ENCODE assay signal across 15 cellular contexts in genomic region chr14:95712398-95712797, GRCh38. TPM values are rescaled to one million over a fixed set of nuclear protein-coding genes. Genes with fewer than 3 reads are reported as not detected.
"Had no signal": no experiment of that assay in that cellular context is flagged by ENCODE, and none has a peak within 500 bp of the region (broad histone marks: within the 10 kb centered on the region; RNA-seq: fewer than 3 reads in every experiment).

No MANE protein-coding gene starts in this region.

- H3K4me3 ChIP-seq: breast epithelium, dorsolateral prefrontal cortex, tibial nerve had no signal

- H3K36me3 ChIP-seq: breast epithelium, tibial nerve had no signal

- H3K27ac ChIP-seq: breast epithelium, dorsolateral prefrontal cortex, tibial nerve had no signal

- H3K4me1 ChIP-seq: breast epithelium, tibial nerve had no signal

- H3K9me3 ChIP-seq: breast epithelium had no signal

- DNase-seq: activated CD4-positive, alpha-beta memory T cell treated with anti-CD3 and anti-CD28 coated beads for 36 hours; activated gamma-delta T cell treated with Interleukin-2 at 50 U/mL for 16 hours; activated naive CD8-positive, alpha-beta T cell treated with anti-CD3 and anti-CD28 coated beads, Interleukin-2, amount 10 ng/mL, durations not matched to agents 7 days and 5 days; activated T-cell treated with anti-CD3 and anti-CD28 coated beads, Interleukin-2, amount 50 U/mL, for 72 hours; aorta; dorsolateral prefrontal cortex; hippocampal formation; kidney glomerular epithelial cell; retina; stimulated activated CD4-positive, alpha-beta T cell treated with anti-CD3 and anti-CD28 coated beads, Interleukin-15, amount 100 ng/mL, for 24 hours; stimulated activated CD4-positive, alpha-beta T cell treated with anti-CD3 and anti-CD28 coated beads, Interleukin-4, amount 100 ng/mL, for 24 hours had no signal

RNA-seq across cellular contexts. Expression of gene TCL1A, which starts 1.5 kb away (rescaled TPM):
- total RNA-seq: activated CD4-positive, alpha-beta memory T cell treated with anti-CD3 and anti-CD28 coated beads for 36 hours; aorta; breast epithelium; glomerular endothelial cell; myocyte; tibial nerve had no signal

RNA-seq across cellular contexts. Expression of gene TCL1B, which starts 26.2 kb away (rescaled TPM):
- total RNA-seq: activated CD4-positive, alpha-beta memory T cell treated with anti-CD3 and anti-CD28 coated beads for 36 hours; activated naive CD8-positive, alpha-beta T cell treated with anti-CD3 and anti-CD28 coated beads, Interleukin-2, amount 10 ng/mL, durations not matched to agents 7 days and 5 days; activated T-cell treated with anti-CD3 and anti-CD28 coated beads, Interleukin-2, amount 50 U/mL, for 72 hours; aorta; breast epithelium; dorsolateral prefrontal cortex; glomerular endothelial cell; myocyte; tibial nerve had no signal
